ENCODE assay signal across 35 cellular contexts in the genomic region with DNA sequence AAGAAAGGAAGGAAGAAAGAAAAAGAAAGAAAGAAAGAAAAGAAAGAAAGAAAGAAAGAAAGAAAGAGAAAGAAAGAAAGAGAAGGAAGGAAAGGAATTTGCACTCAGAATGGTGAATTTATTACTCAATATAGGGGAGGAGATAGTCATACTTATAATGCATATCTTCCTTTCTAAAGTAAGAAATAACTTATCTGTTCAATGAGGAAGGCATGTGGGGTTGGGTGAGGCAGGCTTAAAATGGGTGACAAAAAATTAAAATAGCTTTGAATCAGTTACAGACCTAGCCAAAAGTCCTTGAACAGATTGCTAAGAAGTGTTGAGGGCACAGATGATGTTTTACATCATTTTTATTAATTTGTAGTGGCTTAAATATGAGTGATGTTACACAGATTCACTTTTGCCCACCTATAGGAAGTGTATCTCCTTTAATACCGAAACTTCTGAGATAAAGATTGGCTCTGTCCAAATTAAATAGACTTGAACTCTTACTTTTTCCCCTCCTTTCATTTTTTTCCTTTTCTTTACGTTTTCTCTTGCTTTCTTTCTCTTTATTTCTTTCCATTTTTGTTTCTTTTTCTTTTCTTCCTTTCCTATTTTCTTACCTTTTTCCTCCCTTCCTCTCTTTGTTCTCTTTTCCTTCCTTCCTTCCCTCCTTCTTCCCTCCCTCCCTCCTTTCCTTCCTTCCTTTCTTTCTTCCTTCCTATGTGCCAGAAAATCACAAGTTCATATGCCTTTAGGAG. TPM values are rescaled to one million over a fixed set of nuclear protein-coding genes. Genes with fewer than 3 reads are reported as not detected.
"Had no signal": no experiment of that assay in that cellular context is flagged by ENCODE, and none has a peak within 500 bp of the region (broad histone marks: within the 10 kb centered on the region; RNA-seq: fewer than 3 reads in every experiment).

No MANE protein-coding gene starts in this region.

- FAIRE-seq: pancreas had no signal

- H3K4me3 ChIP-seq: pancreas, prostate gland, right atrium auricular region, skin epidermis, smooth muscle cell, spleen, suprapubic skin, testis, tibial artery, transverse colon, upper lobe of right lung, uterus had no signal

- H3K27me3 ChIP-seq: neutrophil, pancreas, right atrium auricular region, spleen, suprapubic skin, testis, tibial artery, transverse colon, upper lobe of right lung, uterus had no signal

- DNase-seq: naive thymus-derived CD8-positive, alpha-beta T cell; nephron progenitor cell; nucleus accumbens; pancreas; retina; spleen; stimulated activated CD4-positive, alpha-beta T cell treated with anti-CD3 and anti-CD28 coated beads, Interleukin-12 subunit alpha, Interleukin-12 subunit beta, amount 100 ng/mL, for 4 hours; stimulated activated CD4-positive, alpha-beta T cell treated with anti-CD3 and anti-CD28 coated beads, Interleukin-1b, Interleukin-23, amount 100 ng/mL, for 48 hours; stimulated activated CD4-positive, alpha-beta T cell treated with anti-CD3 and anti-CD28 coated beads, Interleukin-4, amount 100 ng/mL, for 1 hour; stimulated activated CD4-positive, alpha-beta T cell treated with anti-CD3 and anti-CD28 coated beads, Interleukin-4, amount 100 ng/mL, for 4 hours; stimulated activated CD8-positive, alpha-beta memory T cell treated with anti-CD3 and anti-CD28 coated beads, Interleukin-4, amount 100 ng/mL, for 48 hours; stimulated activated naive CD4-positive, alpha-beta T cell; stimulated activated naive CD8-positive, alpha-beta T cell treated with anti-CD3 and anti-CD28 coated beads, Interleukin-15, amount 100 ng/mL, for 72 hours; stimulated activated naive CD8-positive, alpha-beta T cell treated with anti-CD3 and anti-CD28 coated beads, Interleukin-15, Interleukin-2, amounts not matched to agents 100 U/mL and 50 U/mL, for 24 hours; substantia nigra; testis; tibial artery; transverse colon; upper lobe of right lung; uterus had no signal

- H3K36me3 Mint-ChIP-seq: naive thymus-derived CD8-positive, alpha-beta T cell; natural killer cell treated with Interleukin-12 subunit alpha and Interleukin-12 subunit beta and Interleukin-15 and Interleukin-18, amount 100 ng/mL, for 72 hours; stimulated activated memory B cell treated with anti-CD40 and anti-IgM and Interleukin-4, amounts not matched to agents 10 μg/mL and 1 μg/mL and 100 μg/mL, for 72 hours; type B pancreatic cell had no signal

- H3K9me3 ChIP-seq: neutrophil, pancreas, prostate gland, right atrium auricular region, spleen, suprapubic skin, testis, tibial artery, transverse colon, upper lobe of right lung, uterus had no signal

- H3K27me3 Mint-ChIP-seq: naive thymus-derived CD8-positive, alpha-beta T cell; natural killer cell treated with Interleukin-12 subunit alpha and Interleukin-12 subunit beta and Interleukin-15 and Interleukin-18, amount 100 ng/mL, for 72 hours; stimulated activated memory B cell treated with anti-CD40 and anti-IgM and Interleukin-4, amounts not matched to agents 10 μg/mL and 1 μg/mL and 100 μg/mL, for 72 hours; stimulated activated naive CD8-positive, alpha-beta T cell treated with anti-CD3 and anti-CD28 coated beads, Interleukin-15, amount 100 ng/mL, for 72 hours; type B pancreatic cell had no signal

- H3K4me1 Mint-ChIP-seq: naive thymus-derived CD8-positive, alpha-beta T cell; nephron progenitor cell; neural crest cell; stimulated activated memory B cell treated with anti-CD40 and anti-IgM and Interleukin-4, amounts not matched to agents 10 μg/mL and 1 μg/mL and 100 μg/mL, for 72 hours; stimulated activated naive CD8-positive, alpha-beta T cell treated with anti-CD3 and anti-CD28 coated beads, Interleukin-15, amount 100 ng/mL, for 72 hours had no signal

- H3K9me3 Mint-ChIP-seq: nephron progenitor cell, neural crest cell, type B pancreatic cell had no signal

- H3K27ac ChIP-seq: neutrophil, pancreas, prostate gland, right atrium auricular region, skin epidermis, spleen, suprapubic skin, testis, tibial artery, transverse colon, upper lobe of right lung, uterus had no signal

- ATAC-seq: naive thymus-derived CD8-positive, alpha-beta T cell; natural killer cell treated with Interleukin-12 subunit alpha and Interleukin-12 subunit beta and Interleukin-15 and Interleukin-18, amount 100 ng/mL, for 72 hours; pancreas; sciatic nerve; stimulated activated memory B cell treated with anti-CD40 and anti-IgM and Interleukin-4, amounts not matched to agents 10 μg/mL and 1 μg/mL and 100 μg/mL, for 72 hours; stimulated activated naive CD8-positive, alpha-beta T cell treated with anti-CD3 and anti-CD28 coated beads, Interleukin-15, amount 100 ng/mL, for 72 hours; stimulated activated naive CD8-positive, alpha-beta T cell treated with anti-CD3 and anti-CD28 coated beads, Interleukin-15, Interleukin-2, amounts not matched to agents 100 U/mL and 50 U/mL, for 24 hours; upper lobe of right lung had no signal

- H3K36me3 ChIP-seq: neutrophil, pancreas, prostate gland, right atrium auricular region, spleen, suprapubic skin, tibial artery, transverse colon, upper lobe of right lung, uterus had no signal

- H3K4me3 Mint-ChIP-seq: natural killer cell treated with Interleukin-12 subunit alpha and Interleukin-12 subunit beta and Interleukin-15 and Interleukin-18, amount 100 ng/mL, for 72 hours; nephron progenitor cell; neural crest cell; stimulated activated memory B cell treated with anti-CD40 and anti-IgM and Interleukin-4, amounts not matched to agents 10 μg/mL and 1 μg/mL and 100 μg/mL, for 72 hours; stimulated activated naive CD8-positive, alpha-beta T cell treated with anti-CD3 and anti-CD28 coated beads, Interleukin-15, amount 100 ng/mL, for 72 hours; type B pancreatic cell had no signal

- H3K27ac Mint-ChIP-seq: naive thymus-derived CD8-positive, alpha-beta T cell; natural killer cell treated with Interleukin-12 subunit alpha and Interleukin-12 subunit beta and Interleukin-15 and Interleukin-18, amount 100 ng/mL, for 72 hours; nephron progenitor cell; stimulated activated memory B cell treated with anti-CD40 and anti-IgM and Interleukin-4, amounts not matched to agents 10 μg/mL and 1 μg/mL and 100 μg/mL, for 72 hours; stimulated activated naive CD8-positive, alpha-beta T cell treated with anti-CD3 and anti-CD28 coated beads, Interleukin-15, amount 100 ng/mL, for 72 hours; type B pancreatic cell had no signal

- H3K4me1 ChIP-seq: pancreas, prostate gland, right atrium auricular region, spleen, suprapubic skin, testis, tibial artery, transverse colon, upper lobe of right lung, uterus had no signal

- H3K4me2 ChIP-seq: smooth muscle cell had no signal

RNA-seq across cellular contexts. Expression of a gene that starts 14.8 kb away (rescaled TPM):
- total RNA-seq: naive thymus-derived CD8-positive, alpha-beta T cell; natural killer cell treated with Interleukin-12 subunit alpha and Interleukin-12 subunit beta and Interleukin-15 and Interleukin-18, amount 100 ng/mL, for 72 hours had no signal
- polyA plus RNA-seq: naive thymus-derived CD8-positive, alpha-beta T cell had no signal

RNA-seq across cellular contexts. Expression of a gene that starts 45.6 kb away (rescaled TPM):
- total RNA-seq: natural killer cell treated with Interleukin-12 subunit alpha and Interleukin-12 subunit beta and Interleukin-15 and Interleukin-18, amount 100 ng/mL, for 72 hours; neural crest cell; osteocyte; pancreas; posterior vena cava; pulmonary artery endothelial cell; sciatic nerve; transverse colon; upper lobe of right lung; uterus had no signal
- polyA plus RNA-seq: pancreas, spleen, urinary bladder had no signal
